Comparison of ENCODE assay signal across 8 cellular contexts in genomic region chr21:46184625-46185555, GRCh38. TPM values are rescaled to one million over a fixed set of nuclear protein-coding genes. Genes with fewer than 3 reads are reported as not detected.
DNase-seq lines count a peak whose midpoint lies in the region; ATAC-seq and TF ChIP-seq lines count a peak whose summit lies in the region.

No MANE protein-coding gene starts in this region.

- peak; percentile 77 for DNase-seq in DMS79 (lab: John Stamatoyannopoulos, UW)
- DNase-seq in NOMO-1 treated with DMSO at 0.1 percent for 48 hours (lab: John Stamatoyannopoulos, UW; ENCODE audit: unreplicated experiment), result peak; percentile 92
- peak; percentile 66 for DNase-seq in activated CD8-positive, alpha-beta memory T cell treated with anti-CD3 and anti-CD28 coated beads, Interleukin-2, amount 50 U/mL, for 4 hours
- DNase-seq in endothelial cell (ENCODE audit: low spot score), result peak; percentile 74
- DNase-seq in mesothelial cell of epicardium (ENCODE audit: low spot score in 2 of 2, unreplicated experiment in 2 of 2), result peak; percentile 70 to 85
- peak; percentile 46 for DNase-seq in stimulated activated CD8-positive, alpha-beta memory T cell treated with anti-CD3 and anti-CD28 coated beads, Interleukin-12 subunit alpha, Interleukin-12 subunit beta, amount 100 ng/mL, for 4 hours (ENCODE audit: low read depth)
- DNase-seq in H4 (ENCODE audit: low spot score), result no peak

- peak overlapping the region; percentile 87 for H3K4me3 Mint-ChIP-seq in endothelial cell (ENCODE audit: unreplicated experiment)
- peak overlapping the region; percentile 90 for H3K4me3 Mint-ChIP-seq in mesothelial cell of epicardium

- H3K27me3 Mint-ChIP-seq in endothelial cell (ENCODE audit: unreplicated experiment) (peaks cover 13% of the 10 kb centered on the region), mesothelial cell of epicardium (ENCODE audit: low read depth) (no peaks in the 10 kb centered on the region)

- TF ChIP-seq CTCF in endothelial cell (IDR thresholded peaks at IDR 0.05; ENCODE audit: unreplicated experiment), result no peak
- no peak for TF ChIP-seq CTCF in mesothelial cell of epicardium (IDR thresholded peaks at IDR 0.05; ENCODE audit: unreplicated experiment)

- peak overlapping the region; percentile 81 for H3K27ac Mint-ChIP-seq in endothelial cell (ENCODE audit: unreplicated experiment)
- peak overlapping the region; percentile 99 for H3K27ac Mint-ChIP-seq in mesothelial cell of epicardium

- H3K36me3 Mint-ChIP-seq in endothelial cell (ENCODE audit: low read depth, unreplicated experiment) (peaks cover 10% of the 10 kb centered on the region), mesothelial cell of epicardium (peaks cover 3% of the 10 kb centered on the region)

- peak; percentile 72 for ATAC-seq in HG03354 (IDR thresholded peaks at IDR 0.05; ENCODE audit: poor library complexity, severe bottlenecking, unreplicated experiment)

- H3K4me1 Mint-ChIP-seq in endothelial cell (ENCODE audit: unreplicated experiment) (peaks cover 27% of the 10 kb centered on the region), mesothelial cell of epicardium (peaks cover 25% of the 10 kb centered on the region)

- no peaks in the 10 kb centered on the region for H3K9me3 Mint-ChIP-seq in endothelial cell (ENCODE audit: unreplicated experiment)
- no peaks in the 10 kb centered on the region for H3K9me3 Mint-ChIP-seq in mesothelial cell of epicardium

RNA-seq across cellular contexts. Expression of gene SPATC1L, which starts 0.6 kb away (rescaled TPM):
- total RNA-seq in endothelial cell (ENCODE audit: unreplicated experiment) (25.3 TPM), mesothelial cell of epicardium (27.5 to 28.1 TPM (median 27.6 TPM) in 3 replicates)
- total RNA-seq in H4 (2014; rRNA removed; shearing (Covaris generic)), result 0.31 and 2.7 TPM in 2 replicates

RNA-seq across cellular contexts. Expression of gene FTCD, which starts 29.5 kb away (rescaled TPM):
- total RNA-seq in endothelial cell (ENCODE audit: unreplicated experiment) (1.5 TPM), mesothelial cell of epicardium (8.8 to 12.5 TPM (median 9.6 TPM) in 3 replicates)
- total RNA-seq in H4 (2014; rRNA removed; shearing (Covaris generic)), result 0.41 TPM in 1 of 2 replicates, not detected in the other

RNA-seq across cellular contexts. Expression of gene LSS, which starts 43.7 kb away (rescaled TPM):
- total RNA-seq in endothelial cell (ENCODE audit: unreplicated experiment), result 157 TPM
- total RNA-seq in mesothelial cell of epicardium, result 78.2 to 85.8 TPM (median 80.6 TPM) in 3 replicates
- total RNA-seq in H4 (2014; rRNA removed; shearing (Covaris generic)), result 27.1 and 46.4 TPM in 2 replicates
